ENCODE assay signal across 25 cellular contexts in genomic region chr21:42632771-42633690, GRCh38. TPM values are rescaled to one million over a fixed set of nuclear protein-coding genes. Genes with fewer than 3 reads are reported as not detected.
DNase-seq lines count a peak whose midpoint lies in the region; ATAC-seq, FAIRE-seq and TF ChIP-seq lines count a peak whose summit lies in the region.
"Had no signal": no experiment of that assay in that cellular context is flagged by ENCODE, and none has a peak within 500 bp of the region (broad histone marks: within the 10 kb centered on the region; RNA-seq: fewer than 3 reads in every experiment).

No MANE protein-coding gene starts in this region.

- peaks cover 0 to 8% (median 5%) of the 10 kb centered on the region in 4 donors for H3K4me1 Mint-ChIP-seq in naive thymus-derived CD8-positive, alpha-beta T cell
- H3K4me1 Mint-ChIP-seq: B cell had no signal

- H3K4me3 Mint-ChIP-seq in naive thymus-derived CD8-positive, alpha-beta T cell, result no peak overlapping the region
- H3K4me3 Mint-ChIP-seq: B cell, CD14-positive monocyte, HFFc6 had no signal

- H3K4me1 ChIP-seq in left ventricle myocardium inferior (peaks cover 6% of the 10 kb centered on the region), kidney (ENCODE audit: control insufficient read depth in 1 of 2, insufficient read depth in 1 of 2, low read depth in 1 of 2, low read length in 2 of 2) (no peaks in the 10 kb centered on the region)
- H3K4me1 ChIP-seq: SJSA1 had no signal

- H3K4me3 ChIP-seq in left ventricle myocardium inferior (no peak overlapping the region), kidney (ENCODE audit: low read length in 2 of 2) (no peak overlapping the region)
- H3K4me3 ChIP-seq: K562, PC-9, SJSA1 had no signal

- intact Hi-C loops in cardiac septum (cut with DNase I), result no loop called here
- intact Hi-C loops in left ventricle myocardium inferior (cut with micrococcal nuclease), result no loop called here
- intact Hi-C loops in kidney (cut with DNase I), result no loop called here
- intact Hi-C loops in sciatic nerve (cut with DNase I), result no loop called here

- in situ Hi-C loops in KBM-7 (cut with MboI; ENCODE audit: low pct_unique_long_range_greater_than_20kb, low sequenced_read_pairs), result loop anchor here (25.0 kb wide), 1 partner anchor 129 kb away; no protein-coding TSS in a partner anchor

- no peak for ATAC-seq in sciatic nerve
- ATAC-seq in naive thymus-derived CD8-positive, alpha-beta T cell, result no peak
- ATAC-seq: K562 had no signal

- no peak for FAIRE-seq in kidney (lab: Jason Lieb, UNC)
- FAIRE-seq: A204.1, D721Med, K562 had no signal

- H3K9ac ChIP-seq in kidney (ENCODE audit: low read length in 2 of 2), result no peak overlapping the region

- H3K27ac Mint-ChIP-seq in naive thymus-derived CD8-positive, alpha-beta T cell, result peak overlapping the region in 2 of 10 donors; percentile 16 to 74
- H3K27ac Mint-ChIP-seq: B cell, HFFc6 had no signal

- POLR2A ChIA-PET in naive thymus-derived CD8-positive, alpha-beta T cell (lab: Charles Lee), result no interaction called here

- no peaks in the 10 kb centered on the region for H3K9me3 Mint-ChIP-seq in naive thymus-derived CD8-positive, alpha-beta T cell
- H3K9me3 Mint-ChIP-seq: CD14-positive monocyte had no signal

- H3K27me3 ChIP-seq in left ventricle myocardium inferior (ENCODE audit: low read depth), result peaks cover 71% of the 10 kb centered on the region

- H3K36me3 ChIP-seq in left ventricle myocardium inferior, result no peaks in the 10 kb centered on the region
- H3K36me3 ChIP-seq in kidney (ENCODE audit: control insufficient read depth in 1 of 2, insufficient read depth in 2 of 2, low read length in 2 of 2), result no peaks in the 10 kb centered on the region
- H3K36me3 ChIP-seq: SJSA1 had no signal

- TF ChIP-seq CTCF in left ventricle myocardium inferior (IDR thresholded peaks at IDR 0.05; ENCODE audit: borderline replicate concordance), result no peak
- no peak for TF ChIP-seq CTCF in kidney (IDR thresholded peaks at IDR 0.05; ENCODE audit: borderline replicate concordance, extremely low read depth, insufficient read depth)

- H3K36me3 Mint-ChIP-seq in naive thymus-derived CD8-positive, alpha-beta T cell, result no peaks in the 10 kb centered on the region
- H3K36me3 Mint-ChIP-seq: CD14-positive monocyte had no signal

- H3K27me3 Mint-ChIP-seq in naive thymus-derived CD8-positive, alpha-beta T cell, result no peaks in the 10 kb centered on the region
- H3K27me3 Mint-ChIP-seq: B cell had no signal

- DNase-seq in cardiac septum (ENCODE audit: low spot score) (peak; percentile 65), left ventricle myocardium inferior (no peak), kidney (peak; percentile 63), sciatic nerve (ENCODE audit: low spot score) (peak; percentile 31), NCI-H446 (lab: John Stamatoyannopoulos, UW) (no peak), KBM-7 (no peak)
- no peak for DNase-seq in naive thymus-derived CD8-positive, alpha-beta T cell
- DNase-seq: DMS53, GDM1, H7, HFFc6, MM.1S, NCI-H1048, NCI-H1436, NCI-H187 treated with DMSO at 0.1 percent for 48 hours, NCI-H2107, NCI-H510A, PC-9 had no signal

- no peaks in the 10 kb centered on the region for H3K9me3 ChIP-seq in left ventricle myocardium inferior (replicated peaks)
- H3K9me3 ChIP-seq in kidney (ENCODE audit: control insufficient read depth in 1 of 2, low read length in 2 of 2), result no peaks in the 10 kb centered on the region
- H3K9me3 ChIP-seq: SJSA1 had no signal

- H3K27ac ChIP-seq in left ventricle myocardium inferior (replicated peaks), result no peak overlapping the region
- H3K27ac ChIP-seq in kidney (ENCODE audit: low read depth in 2 of 2, low read length in 2 of 2), result no peak overlapping the region
- H3K27ac ChIP-seq: PC-9, RWPE1, SJSA1 had no signal

RNA-seq across cellular contexts. Expression of gene PDE9A, which starts 20.4 kb away (rescaled TPM):
- 1.1 TPM for total RNA-seq in cardiac septum
- total RNA-seq in left ventricle myocardium inferior, result 3.2 TPM
- 39.0 TPM for total RNA-seq in kidney
- 30.1 TPM for polyA plus RNA-seq in kidney (ENCODE audit: insufficient read depth, low read depth, low replicate concordance)
- 32.6 TPM for total RNA-seq in sciatic nerve
- total RNA-seq in naive thymus-derived CD8-positive, alpha-beta T cell, result 10 to 100 TPM; 15.7 to 17.1 TPM
- polyA plus RNA-seq in naive thymus-derived CD8-positive, alpha-beta T cell, result 1 to 10 TPM; 3.6 to 5.1 (median 4.8) TPM
- total RNA-seq: HFFc6 had no signal

Comparison
In these comparisons a context has a peak if more than half of its experiments do, and no peak if none do; other contexts are left out.
1. DNase-seq: peak in cardiac septum (single experiment), kidney (single experiment) and sciatic nerve (single experiment); none in left ventricle myocardium inferior (single experiment), NCI-H446 (0 of 2), KBM-7 (single experiment) and naive thymus-derived CD8-positive, alpha-beta T cell (0 of 10).